ENCODE assay signal across 14 cellular contexts in the genomic region with DNA sequence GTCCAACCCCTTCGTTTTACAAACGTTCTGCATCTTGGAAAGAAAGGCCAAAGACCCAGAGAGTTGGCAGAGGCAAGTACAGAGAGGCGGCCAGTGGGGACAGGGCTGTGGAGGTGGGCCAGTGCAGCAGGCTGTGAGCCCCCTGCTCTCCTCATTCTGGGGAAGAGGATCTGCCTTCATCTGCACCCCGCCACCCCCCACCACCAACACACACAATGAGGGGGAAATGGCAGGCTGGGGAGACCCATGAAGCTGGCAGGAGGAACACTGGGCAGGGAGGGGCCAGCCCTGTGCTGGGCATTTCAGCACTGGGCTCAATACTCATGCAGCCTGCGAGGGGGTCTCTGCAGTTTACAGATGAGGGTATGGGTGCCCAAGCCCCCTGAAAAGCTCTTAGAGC. TPM values are rescaled to one million over a fixed set of nuclear protein-coding genes. Genes with fewer than 3 reads are reported as not detected.
DNase-seq lines count a peak whose midpoint lies in the region; ATAC-seq and TF ChIP-seq lines count a peak whose summit lies in the region.
"Had no signal": no experiment of that assay in that cellular context is flagged by ENCODE, and none has a peak within 500 bp of the region (broad histone marks: within the 10 kb centered on the region; RNA-seq: fewer than 3 reads in every experiment).

No MANE protein-coding gene starts in this region.

- H3K4me1 ChIP-seq in uterus: peaks cover 0 to 5% of the 10 kb centered on the region in 2 donors

- no peak overlapping the region for H3K4me3 ChIP-seq in uterus

- POLR2A ChIA-PET in CD4-positive, alpha-beta T cell (lab: Charles Lee): interaction anchor here (1.0 to 1.6 kb wide), 2 partner anchors 13 to 106 kb away, joined by 3 read pairs; a partner anchor contains a TSS

- H3K36me3 Mint-ChIP-seq in osteocyte (ENCODE audit: unreplicated experiment): no peaks in the 10 kb centered on the region
- H3K36me3 Mint-ChIP-seq in CD4-positive, alpha-beta T cell (ENCODE audit: low read depth): no peaks in the 10 kb centered on the region
- H3K36me3 Mint-ChIP-seq: CD4-positive, CD25-positive, alpha-beta regulatory T cell had no signal

- no peak overlapping the region for H3K4me3 Mint-ChIP-seq in osteocyte (ENCODE audit: unreplicated experiment)
- H3K4me3 Mint-ChIP-seq in CD4-positive, alpha-beta T cell: no peak overlapping the region
- H3K4me3 Mint-ChIP-seq: CD4-positive, CD25-positive, alpha-beta regulatory T cell had no signal

- ATAC-seq in CD4-positive, alpha-beta T cell (ENCODE audit: poor library complexity): no peak
- ATAC-seq in HG02870 (IDR thresholded peaks at IDR 0.05; ENCODE audit: unreplicated experiment): no peak

- H3K27ac Mint-ChIP-seq in osteocyte (ENCODE audit: unreplicated experiment): peak overlapping the region; percentile 98
- H3K27ac Mint-ChIP-seq in CD4-positive, alpha-beta T cell: no peak overlapping the region
- H3K27ac Mint-ChIP-seq: CD4-positive, CD25-positive, alpha-beta regulatory T cell had no signal

- H3K27me3 ChIP-seq in uterus: no peaks in the 10 kb centered on the region
- no peaks in the 10 kb centered on the region for H3K27me3 ChIP-seq in CD4-positive, alpha-beta T cell (ENCODE audit: control insufficient read depth, insufficient read depth, low read length)
- H3K27me3 ChIP-seq: neutrophil had no signal

- H3K27ac ChIP-seq in epithelial cell of prostate: peak overlapping the region; percentile 93
- H3K27ac ChIP-seq in uterus: peak overlapping the region; percentile 87 to 91
- H3K27ac ChIP-seq in CD4-positive, alpha-beta T cell (ENCODE audit: low read depth, low read length): no peak overlapping the region
- H3K27ac ChIP-seq: neutrophil had no signal

- intact Hi-C loops in uterus (cut with DNase I; ENCODE audit: low total_unique reads): no loop called here
- intact Hi-C loops in CD4-positive, alpha-beta T cell (cut with DNase I, micrococcal nuclease): loop anchor here in 1 of 2 experiments (5.0 kb wide), 2 partner anchors 34 to 69 kb away; a partner anchor contains a TSS

- H3K36me3 ChIP-seq in uterus: no peaks in the 10 kb centered on the region
- H3K36me3 ChIP-seq: neutrophil had no signal

- H3K27me3 Mint-ChIP-seq in osteocyte (ENCODE audit: unreplicated experiment): no peaks in the 10 kb centered on the region
- H3K27me3 Mint-ChIP-seq in CD4-positive, alpha-beta T cell: no peaks in the 10 kb centered on the region
- H3K27me3 Mint-ChIP-seq: CD4-positive, CD25-positive, alpha-beta regulatory T cell had no signal

- TF ChIP-seq POLR2A in uterus (IDR thresholded peaks at IDR 0.05): no peak

- H3K4me1 Mint-ChIP-seq in osteocyte (ENCODE audit: unreplicated experiment): peaks cover 66% of the 10 kb centered on the region
- peaks cover 9% of the 10 kb centered on the region for H3K4me1 Mint-ChIP-seq in CD4-positive, alpha-beta T cell (ENCODE audit: low read depth)

- TF ChIP-seq CTCF in osteocyte (IDR thresholded peaks at IDR 0.05) (no peak), uterus (IDR thresholded peaks at IDR 0.05) (no peak)
- TF ChIP-seq CTCF in CD4-positive, alpha-beta T cell (IDR thresholded peaks at IDR 0.05): no peak

- CTCF ChIA-PET in CD4-positive, alpha-beta T cell (lab: Charles Lee): interaction anchor here (0.6 to 0.7 kb wide), 2 partner anchors 309 to 1183 kb away, joined by 3 to 5 read pairs; no protein-coding TSS in a partner anchor

- peak; percentile 48 for DNase-seq in activated effector memory CD4-positive, alpha-beta T cell treated with anti-CD3 and anti-CD28 coated beads, Interleukin-2, amount 50 U/mL, for 16 hours
- DNase-seq in activated effector memory CD4-positive, alpha-beta T cell treated with Interleukin-2 at 50 U/mL for 16 hours: no peak
- DNase-seq in epithelial cell of prostate (ENCODE audit: low read depth, low spot score) (no peak), osteocyte (ENCODE audit: extremely low spot score, unreplicated experiment) (no peak), uterus (no peak)
- no peak for DNase-seq in CD4-positive, alpha-beta T cell
- DNase-seq in activated CD8-positive, alpha-beta memory T cell treated with anti-CD3 and anti-CD28 coated beads, Interleukin-2, amount 50 U/mL, for 4 hours: no peak
- DNase-seq: 8988T; activated gamma-delta T cell treated with Interleukin-2 at 50 U/mL for 16 hours; CD4-positive, CD25-positive, alpha-beta regulatory T cell; stimulated activated naive CD4-positive, alpha-beta T cell treated with Interleukin-2 at 50 U/mL for 16 hours had no signal

- H3K9me3 Mint-ChIP-seq in osteocyte (ENCODE audit: unreplicated experiment): no peaks in the 10 kb centered on the region
- no peaks in the 10 kb centered on the region for H3K9me3 Mint-ChIP-seq in CD4-positive, alpha-beta T cell
- H3K9me3 Mint-ChIP-seq: CD4-positive, CD25-positive, alpha-beta regulatory T cell had no signal

- no peaks in the 10 kb centered on the region for H3K9me3 ChIP-seq in uterus
- H3K9me3 ChIP-seq in CD4-positive, alpha-beta T cell (ENCODE audit: control insufficient read depth, low read length): no peaks in the 10 kb centered on the region
- H3K9me3 ChIP-seq: neutrophil had no signal

RNA-seq across cellular contexts. Expression of a gene that starts 14.6 kb away (rescaled TPM):
- total RNA-seq in osteocyte (238 and 255 TPM in 2 replicates), uterus (100 to 1,000 TPM in 1 of 4 donors, 10 to 100 TPM in 3; 34.6 to 100 (median 78.2) TPM)
- total RNA-seq in CD4-positive, alpha-beta T cell: 10 to 100 TPM; 25.2 to 25.6 TPM

RNA-seq across cellular contexts. Expression of a gene that starts 16.1 kb away (rescaled TPM):
- 11.0 and 11.6 TPM in 2 replicates for total RNA-seq in osteocyte
- 10 to 100 TPM in 2 of 4 donors, 1 to 10 TPM in 2; 4.7 to 20.1 (median 9.9) TPM for total RNA-seq in uterus
- 1 to 10 TPM; 1.1 to 1.5 TPM for total RNA-seq in CD4-positive, alpha-beta T cell

RNA-seq across cellular contexts. Expression of a gene that starts 32.3 kb away (rescaled TPM):
- total RNA-seq in osteocyte (1.3 and 1.9 TPM in 2 replicates), uterus (1 to 10 TPM in 1 of 4 donors, not detected in 3; 1.1 TPM)
- not detected for total RNA-seq in CD4-positive, alpha-beta T cell
- total RNA-seq: CD4-positive, CD25-positive, alpha-beta regulatory T cell; sciatic nerve had no signal
